1 cellular context compared by ENCODE assay signal in the genomic region with DNA sequence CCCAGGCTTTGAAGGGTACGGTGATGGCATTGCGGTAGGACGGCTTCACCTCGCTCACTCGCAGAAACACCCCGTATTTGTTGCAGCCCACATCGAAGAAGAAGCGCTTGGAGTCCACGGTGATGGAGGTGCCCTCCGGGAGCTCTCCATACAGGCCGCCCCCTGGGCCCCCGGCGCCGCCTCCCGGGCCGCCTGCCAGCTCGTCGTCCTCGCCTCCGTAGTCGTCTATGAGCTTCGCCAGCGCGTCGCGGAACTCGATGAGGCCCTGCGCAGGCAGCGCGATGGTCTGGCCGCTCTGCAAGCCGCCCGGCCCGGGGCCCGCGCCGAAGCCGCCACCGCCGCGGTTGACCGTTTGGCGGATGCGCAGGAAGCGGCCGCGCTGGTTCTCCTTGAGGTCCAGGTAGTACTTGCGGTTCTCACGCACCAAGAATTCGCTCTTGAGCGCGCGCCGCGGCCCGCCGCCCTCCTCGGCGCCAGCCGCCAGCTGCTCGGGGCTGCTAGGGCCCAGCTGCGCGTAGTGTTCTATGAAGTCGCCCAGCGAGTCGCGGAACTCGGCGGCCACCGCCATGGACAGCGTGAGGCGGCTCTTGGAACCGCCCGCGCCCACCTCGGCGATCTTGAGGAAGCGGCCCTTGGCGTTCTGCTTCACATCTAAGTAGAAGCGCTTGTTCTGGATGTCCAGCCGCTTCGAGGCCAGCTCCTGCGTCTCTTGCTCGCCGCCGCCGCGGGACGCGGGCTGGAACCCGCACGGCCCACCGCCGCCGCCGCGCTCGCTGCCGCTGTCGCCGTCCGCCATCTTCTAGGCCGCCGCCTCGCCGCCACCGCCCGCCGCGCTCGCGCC.
TF ChIP-seq lines count a peak whose summit lies in the region.

No MANE protein-coding gene starts in this region.

TF ChIP-seq in WTC11, 78 proteins besides CTCF, POLR2A, EP300 and RAD21 (continued from another document):
- TF ChIP-seq, protein P1, sequence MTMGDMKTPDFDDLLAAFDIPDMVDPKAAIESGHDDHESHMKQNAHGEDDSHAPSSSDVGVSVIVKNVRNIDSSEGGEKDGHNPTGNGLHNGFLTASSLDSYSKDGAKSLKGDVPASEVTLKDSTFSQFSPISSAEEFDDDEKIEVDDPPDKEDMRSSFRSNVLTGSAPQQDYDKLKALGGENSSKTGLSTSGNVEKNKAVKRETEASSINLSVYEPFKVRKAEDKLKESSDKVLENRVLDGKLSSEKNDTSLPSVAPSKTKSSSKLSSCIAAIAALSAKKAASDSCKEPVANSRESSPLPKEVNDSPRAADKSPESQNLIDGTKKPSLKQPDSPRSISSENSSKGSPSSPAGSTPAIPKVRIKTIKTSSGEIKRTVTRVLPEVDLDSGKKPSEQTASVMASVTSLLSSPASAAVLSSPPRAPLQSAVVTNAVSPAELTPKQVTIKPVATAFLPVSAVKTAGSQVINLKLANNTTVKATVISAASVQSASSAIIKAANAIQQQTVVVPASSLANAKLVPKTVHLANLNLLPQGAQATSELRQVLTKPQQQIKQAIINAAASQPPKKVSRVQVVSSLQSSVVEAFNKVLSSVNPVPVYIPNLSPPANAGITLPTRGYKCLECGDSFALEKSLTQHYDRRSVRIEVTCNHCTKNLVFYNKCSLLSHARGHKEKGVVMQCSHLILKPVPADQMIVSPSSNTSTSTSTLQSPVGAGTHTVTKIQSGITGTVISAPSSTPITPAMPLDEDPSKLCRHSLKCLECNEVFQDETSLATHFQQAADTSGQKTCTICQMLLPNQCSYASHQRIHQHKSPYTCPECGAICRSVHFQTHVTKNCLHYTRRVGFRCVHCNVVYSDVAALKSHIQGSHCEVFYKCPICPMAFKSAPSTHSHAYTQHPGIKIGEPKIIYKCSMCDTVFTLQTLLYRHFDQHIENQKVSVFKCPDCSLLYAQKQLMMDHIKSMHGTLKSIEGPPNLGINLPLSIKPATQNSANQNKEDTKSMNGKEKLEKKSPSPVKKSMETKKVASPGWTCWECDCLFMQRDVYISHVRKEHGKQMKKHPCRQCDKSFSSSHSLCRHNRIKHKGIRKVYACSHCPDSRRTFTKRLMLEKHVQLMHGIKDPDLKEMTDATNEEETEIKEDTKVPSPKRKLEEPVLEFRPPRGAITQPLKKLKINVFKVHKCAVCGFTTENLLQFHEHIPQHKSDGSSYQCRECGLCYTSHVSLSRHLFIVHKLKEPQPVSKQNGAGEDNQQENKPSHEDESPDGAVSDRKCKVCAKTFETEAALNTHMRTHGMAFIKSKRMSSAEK (CRISPR knock-in tag; IDR thresholded peaks at IDR 0.05; ENCODE audit: borderline replicate concordance), result no peak
- peak; percentile 76; the same call in 1 of the 2 replicates for TF ChIP-seq ATF1 (CRISPR knock-in tag; IDR thresholded peaks at IDR 0.05)
